In the genomic region with DNA sequence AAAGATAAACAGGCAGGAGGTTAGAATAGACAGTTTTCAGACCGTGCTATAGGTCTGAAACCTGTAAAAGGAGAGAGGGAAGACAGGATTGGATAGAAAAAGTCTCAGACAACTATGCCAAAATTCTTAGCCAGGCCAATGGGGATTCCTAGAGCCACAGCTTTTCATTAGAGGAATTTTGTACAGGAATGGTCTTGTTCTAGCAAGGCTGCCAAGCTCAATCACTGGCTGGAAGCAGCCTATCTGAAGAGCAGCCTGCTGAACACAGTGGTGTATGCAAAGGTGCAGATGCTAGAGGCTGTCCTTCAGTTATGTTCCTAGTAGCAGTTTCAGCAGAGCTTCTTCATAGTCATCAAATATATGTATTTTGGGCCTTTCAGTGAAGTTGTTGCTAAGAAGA, we compare ENCODE assay signal across 18 cellular contexts.
DNase-seq lines count a peak whose midpoint lies in the region; ATAC-seq, FAIRE-seq and TF ChIP-seq lines count a peak whose summit lies in the region.
"Had no signal": no experiment of that assay in that cellular context is flagged by ENCODE, and none has a peak within 500 bp of the region (broad histone marks: within the 10 kb centered on the region; RNA-seq: fewer than 3 reads in every experiment).

No MANE protein-coding gene starts in this region.

- no peaks in the 10 kb centered on the region for H3K36me3 ChIP-seq in mammary epithelial cell (ENCODE audit: insufficient read depth, low read length)
- no peaks in the 10 kb centered on the region for H3K36me3 ChIP-seq in breast epithelium
- no peaks in the 10 kb centered on the region for H3K36me3 ChIP-seq in keratinocyte (ENCODE audit: control insufficient read depth in 2 of 2, extremely low read depth in 1 of 2, insufficient read depth in 2 of 2, low read length in 2 of 2)
- H3K36me3 ChIP-seq in psoas muscle (ENCODE audit: insufficient read depth in 1 of 2, low read depth in 1 of 2), result no peaks in the 10 kb centered on the region
- H3K36me3 ChIP-seq: BLaER1 had no signal

- H3K27me3 ChIP-seq in mammary epithelial cell (ENCODE audit: insufficient read depth, low read length) (no peaks in the 10 kb centered on the region), breast epithelium (no peaks in the 10 kb centered on the region), keratinocyte (ENCODE audit: control insufficient read depth, extremely low read depth, insufficient read depth, low read length) (no peaks in the 10 kb centered on the region), psoas muscle (ENCODE audit: insufficient read depth in 3 of 3, low read length in 2 of 3) (no peaks in the 10 kb centered on the region)
- H3K27me3 ChIP-seq: BLaER1 had no signal

- intact Hi-C loops in mammary epithelial cell (cut with micrococcal nuclease), result no loop called here
- intact Hi-C loops in breast epithelium (cut with DNase I; ENCODE audit: low total_unique reads), result no loop called here
- intact Hi-C loops in psoas muscle (cut with DNase I), result no loop called here

- no peak overlapping the region for H3K27ac ChIP-seq in mammary epithelial cell (ENCODE audit: insufficient read depth, low read depth, low read length)
- no peak overlapping the region for H3K27ac ChIP-seq in breast epithelium
- no peak overlapping the region for H3K27ac ChIP-seq in keratinocyte (ENCODE audit: control insufficient read depth, insufficient read depth, low read length)
- no peak overlapping the region for H3K27ac ChIP-seq in psoas muscle
- H3K27ac ChIP-seq: BLaER1, HL-60 had no signal

- H4K20me1 ChIP-seq in mammary epithelial cell (ENCODE audit: insufficient read depth, low read length), result no peaks in the 10 kb centered on the region
- no peaks in the 10 kb centered on the region for H4K20me1 ChIP-seq in keratinocyte (ENCODE audit: control insufficient read depth, extremely low read depth, insufficient read depth, low read length)
- H4K20me1 ChIP-seq: BLaER1 had no signal

- TF ChIP-seq CTCF in mammary epithelial cell (conservative IDR thresholded peaks at IDR 0.05 in 1 of 2, IDR thresholded peaks at IDR 0.05 in 1 of 2; ENCODE audit: extremely low read depth in 1 of 2, insufficient read depth in 1 of 2, low read depth in 1 of 2, low read length in 2 of 2), result no peak
- TF ChIP-seq CTCF in breast epithelium (IDR thresholded peaks at IDR 0.05), result no peak
- TF ChIP-seq CTCF in keratinocyte (optimal IDR thresholded peaks at IDR 0.05 in 1 of 3, IDR thresholded peaks at IDR 0.05 in 1 of 3, conservative IDR thresholded peaks at IDR 0.05 in 1 of 3; ENCODE audit: extremely low read depth in 1 of 3, insufficient read depth in 2 of 3, low read length in 3 of 3), result no peak
- TF ChIP-seq CTCF in psoas muscle (IDR thresholded peaks at IDR 0.05), result no peak
- no peak for TF ChIP-seq CTCF in type B pancreatic cell (conservative IDR thresholded peaks at IDR 0.05)

- dilution Hi-C loops in mammary epithelial cell (cut with HindIII; ENCODE audit: low sequenced_read_pairs), result no loop called here
- dilution Hi-C loops in keratinocyte (cut with MboI; ENCODE audit: extremely low pct_ligation_motif_present, low sequenced_read_pairs), result no loop called here

- 100% methylated on average over 1 of the region's 1 CpG for WGBS in mammary epithelial cell (ENCODE audit: low coverage, missing lambda C conversion rate)
- 53 to 70% (median 65%) methylated on average over 1 of the region's 1 CpG for WGBS in psoas muscle, 3 donors

- CTCF ChIA-PET in mammary epithelial cell (lab: Charles Lee; ENCODE audit: low non-redundant PET), result no interaction called here

- H3K4me1 ChIP-seq in mammary epithelial cell (ENCODE audit: insufficient read depth, low read length), result no peaks in the 10 kb centered on the region
- no peaks in the 10 kb centered on the region for H3K4me1 ChIP-seq in breast epithelium
- H3K4me1 ChIP-seq in keratinocyte (ENCODE audit: control insufficient read depth, extremely low read depth, insufficient read depth, low read length), result no peaks in the 10 kb centered on the region
- no peaks in the 10 kb centered on the region for H3K4me1 ChIP-seq in psoas muscle
- H3K4me1 ChIP-seq: BLaER1 had no signal

- H3K79me2 ChIP-seq in mammary epithelial cell (ENCODE audit: insufficient read depth, low read length) (no peaks in the 10 kb centered on the region), keratinocyte (ENCODE audit: control insufficient read depth, insufficient read depth, low read length) (no peaks in the 10 kb centered on the region)

- no peaks in the 10 kb centered on the region for H3K9me3 ChIP-seq in mammary epithelial cell (replicated peaks; ENCODE audit: insufficient read depth, low read length)
- no peaks in the 10 kb centered on the region for H3K9me3 ChIP-seq in breast epithelium
- H3K9me3 ChIP-seq in keratinocyte (ENCODE audit: control insufficient read depth, low read depth, low read length), result no peaks in the 10 kb centered on the region
- no peaks in the 10 kb centered on the region for H3K9me3 ChIP-seq in psoas muscle
- H3K9me3 ChIP-seq: BLaER1 had no signal

- H3K9me3 Mint-ChIP-seq in type B pancreatic cell, result no peaks in the 10 kb centered on the region
- H3K9me3 Mint-ChIP-seq: CD14-positive monocyte, H9 had no signal

- no TSS peak for BruUV-seq in mammary epithelial cell (replicated peaks; lab: Mats Ljungman, UMichigan)

- ATAC-seq in psoas muscle, result no peak

- no peaks in the 10 kb centered on the region for H3K36me3 Mint-ChIP-seq in type B pancreatic cell
- H3K36me3 Mint-ChIP-seq: CD14-positive monocyte; CD4-positive, alpha-beta memory T cell had no signal

- in situ Hi-C loops in mammary epithelial cell (cut with MboI; ENCODE audit: low sequenced_read_pairs in 2 of 2), result no loop called here

- H3K9ac ChIP-seq in mammary epithelial cell (ENCODE audit: insufficient read depth, low read length), result no peak overlapping the region
- H3K9ac ChIP-seq in keratinocyte (ENCODE audit: control insufficient read depth, extremely low read depth, insufficient read depth, low read length), result no peak overlapping the region
- H3K9ac ChIP-seq: BLaER1 had no signal

- H3K4me3 Mint-ChIP-seq in type B pancreatic cell, result no peak overlapping the region
- H3K4me3 Mint-ChIP-seq: CD14-positive monocyte; CD4-positive, alpha-beta memory T cell; H9 had no signal

- no peak overlapping the region for H3K4me3 ChIP-seq in mammary epithelial cell (replicated peaks in 1 of 3; ENCODE audit: insufficient read depth in 1 of 3, low read depth in 2 of 3, low read length in 3 of 3)
- no peak overlapping the region for H3K4me3 ChIP-seq in breast epithelium
- H3K4me3 ChIP-seq in keratinocyte (ENCODE audit: control insufficient read depth in 2 of 3, extremely low read depth in 1 of 3, insufficient read depth in 2 of 3, low read depth in 1 of 3, low read length in 3 of 3), result no peak overlapping the region
- H3K4me3 ChIP-seq in psoas muscle, result no peak overlapping the region
- H3K4me3 ChIP-seq: BLaER1 had no signal

- no peaks in the 10 kb centered on the region for H3K4me1 Mint-ChIP-seq in type B pancreatic cell (ENCODE audit: unreplicated experiment)
- H3K4me1 Mint-ChIP-seq: CD4-positive, alpha-beta memory T cell had no signal

- no peaks in the 10 kb centered on the region for H3K27me3 Mint-ChIP-seq in type B pancreatic cell
- H3K27me3 Mint-ChIP-seq: CD4-positive, alpha-beta memory T cell had no signal

- H2AFZ ChIP-seq in mammary epithelial cell (ENCODE audit: low read depth, low read length) (peak overlapping the region; percentile 11), keratinocyte (ENCODE audit: control insufficient read depth, low read length) (peak overlapping the region; percentile 16)

- FAIRE-seq in keratinocyte (lab: Jason Lieb, UNC) (peak; percentile 86), RCC 7860 (lab: Jason Lieb, UNC) (no peak)

- no peak overlapping the region for H3K27ac Mint-ChIP-seq in type B pancreatic cell
- H3K27ac Mint-ChIP-seq: CD14-positive monocyte; CD4-positive, alpha-beta memory T cell; H9 had no signal

- no peak for TF ChIP-seq POLR2A in breast epithelium (IDR thresholded peaks at IDR 0.05)

- no peak for DNase-seq in mammary epithelial cell
- DNase-seq in breast epithelium (ENCODE audit: low spot score in 2 of 2), result no peak
- DNase-seq in cerebellar cortex (ENCODE audit: low spot score), result peak; percentile 77
- no peak for DNase-seq in keratinocyte (ENCODE audit: low read depth, low spot score)
- no peak for DNase-seq in RCC 7860 (ENCODE audit: low spot score)
- no peak for DNase-seq in psoas muscle
- no peak for DNase-seq in type B pancreatic cell (ENCODE audit: extremely low spot score, unreplicated experiment)
- DNase-seq in effector CD4-positive, alpha-beta T cell, result no peak
- DNase-seq: 8988T; CD4-positive, alpha-beta memory T cell; DMS153; DMS79; GF-D8; GOT3; H9 had no signal

- no peak overlapping the region for H3K4me2 ChIP-seq in mammary epithelial cell (ENCODE audit: insufficient read depth, low read depth, low read length)
- no peak overlapping the region for H3K4me2 ChIP-seq in keratinocyte (ENCODE audit: control insufficient read depth, extremely low read depth, insufficient read depth, low read depth, low read length)
- H3K4me2 ChIP-seq: BLaER1 had no signal

- no peaks in the 10 kb centered on the region for H3K9me1 ChIP-seq in keratinocyte (ENCODE audit: control insufficient read depth, extremely low read depth, insufficient read depth, low read length)
